In the genomic region with DNA sequence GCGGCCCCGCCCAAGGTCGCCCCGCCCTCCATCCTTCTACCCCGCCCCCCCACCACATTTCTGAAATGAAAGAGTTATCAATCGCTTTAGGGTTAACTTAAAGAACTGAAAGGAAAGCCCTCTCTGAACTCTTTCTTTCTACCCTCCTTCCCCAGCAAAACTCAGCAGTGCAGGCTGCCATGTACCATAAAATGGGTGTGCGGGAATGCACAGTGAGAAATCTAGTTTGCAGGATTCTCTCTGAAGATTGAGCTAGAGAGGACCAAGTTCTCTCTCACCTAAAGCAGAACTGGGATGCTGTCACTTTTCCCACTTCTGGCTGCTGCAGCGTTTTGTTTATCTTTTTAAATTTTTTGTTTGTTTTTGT, we compare ENCODE assay signal across 8 cellular contexts.
DNase-seq lines count a peak whose midpoint lies in the region; TF ChIP-seq lines count a peak whose summit lies in the region.

No MANE protein-coding gene starts in this region.

- H3K27me3 ChIP-seq in GM06990 (replicated peaks; ENCODE audit: control insufficient read depth, insufficient read depth, low read length): no peaks in the 10 kb centered on the region; the same call in 1 of the 2 replicates
- H3K27me3 ChIP-seq in SJCRH30: no peaks in the 10 kb centered on the region
- peaks cover 3% of the 10 kb centered on the region for H3K27me3 ChIP-seq in fibroblast of lung (ENCODE audit: control insufficient read depth, insufficient read depth, low read length)
- H3K27me3 ChIP-seq in prostate gland (replicated peaks; ENCODE audit: insufficient read depth): no peaks in the 10 kb centered on the region

- peak overlapping the region; percentile 95 for H3K4me2 ChIP-seq in fibroblast of lung (ENCODE audit: extremely low read depth, insufficient read depth, low read length)

- intact Hi-C loops in prostate gland (cut with DNase I): no loop called here

- H3K36me3 ChIP-seq in GM06990 (ENCODE audit: control insufficient read depth, insufficient read depth, low read length) (no peaks in the 10 kb centered on the region), SJCRH30 (no peaks in the 10 kb centered on the region), fibroblast of lung (ENCODE audit: control insufficient read depth, insufficient read depth, low read length) (no peaks in the 10 kb centered on the region), prostate gland (no peaks in the 10 kb centered on the region)

- DNase-seq in GM06990 (ENCODE audit: extremely low read depth, insufficient read length) (no peak), SJCRH30 (no peak), fibroblast of lung (ENCODE audit: low read depth in 2 of 2) (no peak), prostate gland (ENCODE audit: low spot score) (no peak), NCI-H82 (lab: John Stamatoyannopoulos, UW) (no peak), substantia nigra (lab: John Stamatoyannopoulos, UW) (no peak), NCI-H2107 (lab: John Stamatoyannopoulos, UW) (no peak)
- DNase-seq in central memory CD4-positive, alpha-beta T cell: no peak

- no peak for TF ChIP-seq POLR2A in prostate gland (IDR thresholded peaks at IDR 0.05)

- H3K4me3 ChIP-seq in GM06990 (replicated peaks; ENCODE audit: low read depth, low read length) (peak overlapping the region; percentile 57), SJCRH30 (peak overlapping the region; percentile 57), fibroblast of lung (replicated peaks in 1 of 4; ENCODE audit: control extremely low read depth in 1 of 4, insufficient read depth in 1 of 4, low read depth in 3 of 4, low read length in 4 of 4) (peak overlapping the region; percentile 29 to 69 (median 58)), prostate gland (peak overlapping the region; percentile 23 to 34)

- no peaks in the 10 kb centered on the region for H3K79me2 ChIP-seq in fibroblast of lung (ENCODE audit: control insufficient read depth, insufficient read depth, low read length)

- H3K9ac ChIP-seq in fibroblast of lung (ENCODE audit: insufficient read depth, low read length): no peak overlapping the region

- peak overlapping the region; percentile 69 for H2AFZ ChIP-seq in fibroblast of lung (ENCODE audit: low read length)

- H4K20me1 ChIP-seq in fibroblast of lung (ENCODE audit: control insufficient read depth, extremely low read depth, insufficient read depth, low read length): no peaks in the 10 kb centered on the region

- H3K4me1 ChIP-seq in SJCRH30: no peaks in the 10 kb centered on the region
- H3K4me1 ChIP-seq in fibroblast of lung (ENCODE audit: control insufficient read depth, extremely low read depth, insufficient read depth, low read length): no peaks in the 10 kb centered on the region
- H3K4me1 ChIP-seq in prostate gland (replicated peaks): no peaks in the 10 kb centered on the region

- H3K9me3 ChIP-seq in SJCRH30 (replicated peaks) (no peaks in the 10 kb centered on the region), fibroblast of lung (ENCODE audit: control insufficient read depth, insufficient read depth, low read depth, low read length) (no peaks in the 10 kb centered on the region), prostate gland (no peaks in the 10 kb centered on the region)

- TF ChIP-seq CTCF in GM06990 (IDR thresholded peaks at IDR 0.05; ENCODE audit: insufficient read depth, low read length, poor library complexity, severe bottlenecking): no peak
- TF ChIP-seq CTCF in fibroblast of lung (conservative IDR thresholded peaks at IDR 0.05 in 1 of 2, IDR thresholded peaks at IDR 0.05 in 1 of 2; ENCODE audit: low read depth in 1 of 2, low read length in 2 of 2): no peak
- TF ChIP-seq CTCF in prostate gland (IDR thresholded peaks at IDR 0.05): no peak

- H3K27ac ChIP-seq in SJCRH30 (no peak overlapping the region), fibroblast of lung (ENCODE audit: insufficient read depth, low read length) (no peak overlapping the region), prostate gland (no peak overlapping the region), substantia nigra (ENCODE audit: low read depth, low read length, poor library complexity, severe bottlenecking) (no peak overlapping the region)

- WGBS in prostate gland: 2% methylated on average over 8 of the region's 8 CpGs
